ENCODE assay signal across 1 cellular context in genomic region chr15:70783610-70784021, GRCh38.
TF ChIP-seq lines count a peak whose summit lies in the region.

No MANE protein-coding gene starts in this region.

TF ChIP-seq in SK-N-SH, 30 proteins besides CTCF, POLR2A, EP300 and RAD21 (continued from another document):
- TF ChIP-seq, protein P1, sequence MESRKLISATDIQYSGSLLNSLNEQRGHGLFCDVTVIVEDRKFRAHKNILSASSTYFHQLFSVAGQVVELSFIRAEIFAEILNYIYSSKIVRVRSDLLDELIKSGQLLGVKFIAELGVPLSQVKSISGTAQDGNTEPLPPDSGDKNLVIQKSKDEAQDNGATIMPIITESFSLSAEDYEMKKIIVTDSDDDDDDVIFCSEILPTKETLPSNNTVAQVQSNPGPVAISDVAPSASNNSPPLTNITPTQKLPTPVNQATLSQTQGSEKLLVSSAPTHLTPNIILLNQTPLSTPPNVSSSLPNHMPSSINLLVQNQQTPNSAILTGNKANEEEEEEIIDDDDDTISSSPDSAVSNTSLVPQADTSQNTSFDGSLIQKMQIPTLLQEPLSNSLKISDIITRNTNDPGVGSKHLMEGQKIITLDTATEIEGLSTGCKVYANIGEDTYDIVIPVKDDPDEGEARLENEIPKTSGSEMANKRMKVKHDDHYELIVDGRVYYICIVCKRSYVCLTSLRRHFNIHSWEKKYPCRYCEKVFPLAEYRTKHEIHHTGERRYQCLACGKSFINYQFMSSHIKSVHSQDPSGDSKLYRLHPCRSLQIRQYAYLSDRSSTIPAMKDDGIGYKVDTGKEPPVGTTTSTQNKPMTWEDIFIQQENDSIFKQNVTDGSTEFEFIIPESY (IDR thresholded peaks at IDR 0.05; ENCODE audit: borderline replicate concordance, low read depth) = no peak
- TF ChIP-seq POLR2AphosphoS5 (IDR thresholded peaks at IDR 0.05; ENCODE audit: low read depth, low read length) (no peak), RFX5 (IDR thresholded peaks at IDR 0.05; ENCODE audit: low read length) (no peak), YY1 (IDR thresholded peaks at IDR 0.05; ENCODE audit: low read depth) (no peak), JUND (IDR thresholded peaks at IDR 0.05) (peak; percentile 29; the same call in 1 of the 2 replicates), RCOR1 (IDR thresholded peaks at IDR 0.05; ENCODE audit: low read length) (no peak), SIN3A (IDR thresholded peaks at IDR 0.05; ENCODE audit: borderline replicate concordance, low read depth, low read length) (no peak), REST (IDR thresholded peaks at IDR 0.05; ENCODE audit: low read depth, low read length) (no peak), MXI1 (IDR thresholded peaks at IDR 0.05; ENCODE audit: low read depth, low read length) (no peak), ELF1 (IDR thresholded peaks at IDR 0.05) (no peak)
